20 cellular contexts compared by ENCODE assay signal in genomic region chr13:43758834-43759233, GRCh38. TPM values are rescaled to one million over a fixed set of nuclear protein-coding genes. Genes with fewer than 3 reads are reported as not detected.
DNase-seq lines count a peak whose midpoint lies in the region; ATAC-seq, FAIRE-seq and TF ChIP-seq lines count a peak whose summit lies in the region.
"Had no signal": no experiment of that assay in that cellular context is flagged by ENCODE, and none has a peak within 500 bp of the region (broad histone marks: within the 10 kb centered on the region; RNA-seq: fewer than 3 reads in every experiment).

No MANE protein-coding gene starts in this region.

- H3K4me1 ChIP-seq in GM12878 (ENCODE audit: control insufficient read depth, insufficient read depth, low read length), result no peaks in the 10 kb centered on the region; the same call in 1 of the 2 replicates
- H3K4me1 ChIP-seq: esophagus squamous epithelium had no signal

- peaks cover 1% of the 10 kb centered on the region for H3K4me1 Mint-ChIP-seq in activated CD8-positive, alpha-beta memory T cell treated with anti-CD3 and anti-CD28 coated beads, Interleukin-2, amount 10 ng/mL, durations not matched to agents 7 days and 5 days
- peaks cover 17% of the 10 kb centered on the region for H3K4me1 Mint-ChIP-seq in WTC11
- H3K4me1 Mint-ChIP-seq: activated naive CD8-positive, alpha-beta T cell treated with anti-CD3 and anti-CD28 coated beads, Interleukin-2, amount 10 ng/mL, durations not matched to agents 7 days and 5 days; activated T-helper 17 cell treated with anti-CD3 and anti-CD28 coated beads, Interleukin-2, amount 50 U/mL, for 72 hours had no signal

- SMC1A ChIA-PET in GM12878 (lab: Charles Lee; ENCODE audit: uncharacterized antibody, unreplicated experiment), result no interaction called here

- POLR2A ChIA-PET in GM12878 (lab: Charles Lee) (interaction anchor here (0.6 kb wide), 1 partner anchor 11 kb away, joined by 3 read pairs; no protein-coding TSS in a partner anchor), WTC11 (lab: Charles Lee) (interaction anchor here (0.6 kb wide), 1 partner anchor 558 kb away, joined by 3 read pairs; no protein-coding TSS in a partner anchor)

- TF ChIP-seq RAD21 in GM12878 (IDR thresholded peaks at IDR 0.05; ENCODE audit: insufficient read depth, low read depth, low read length), result no peak

- no peaks in the 10 kb centered on the region for H3K9me3 Mint-ChIP-seq in activated CD8-positive, alpha-beta memory T cell treated with anti-CD3 and anti-CD28 coated beads, Interleukin-2, amount 10 ng/mL, durations not matched to agents 7 days and 5 days (ENCODE audit: low read depth)
- no peaks in the 10 kb centered on the region for H3K9me3 Mint-ChIP-seq in WTC11
- H3K9me3 Mint-ChIP-seq: activated naive CD8-positive, alpha-beta T cell treated with anti-CD3 and anti-CD28 coated beads, Interleukin-2, amount 10 ng/mL, durations not matched to agents 7 days and 5 days; activated T-helper 17 cell treated with anti-CD3 and anti-CD28 coated beads, Interleukin-2, amount 50 U/mL, for 72 hours had no signal

- no peak overlapping the region for H3K4me3 Mint-ChIP-seq in activated CD8-positive, alpha-beta memory T cell treated with anti-CD3 and anti-CD28 coated beads, Interleukin-2, amount 10 ng/mL, durations not matched to agents 7 days and 5 days
- H3K4me3 Mint-ChIP-seq in WTC11, result no peak overlapping the region
- H3K4me3 Mint-ChIP-seq: activated naive CD8-positive, alpha-beta T cell treated with anti-CD3 and anti-CD28 coated beads, Interleukin-2, amount 10 ng/mL, durations not matched to agents 7 days and 5 days; activated T-helper 17 cell treated with anti-CD3 and anti-CD28 coated beads, Interleukin-2, amount 50 U/mL, for 72 hours had no signal

- H3K27ac ChIP-seq in GM12878 (ENCODE audit: control insufficient read depth, insufficient read depth), result no peak overlapping the region
- H3K27ac ChIP-seq: esophagus squamous epithelium, skin epidermis, stomach had no signal

- TF ChIP-seq CTCF in GM12878 (IDR thresholded peaks at IDR 0.05 in 2 of 3, conservative IDR thresholded peaks at IDR 0.05 in 1 of 3; ENCODE audit: control insufficient read depth in 2 of 3, extremely low read depth in 1 of 3, insufficient read depth in 1 of 3, low read depth in 3 of 3, low read length in 3 of 3) (no peak), WTC11 (IDR thresholded peaks at IDR 0.05) (no peak)

- H3K79me2 ChIP-seq in GM12878 (ENCODE audit: control insufficient read depth, insufficient read depth, low read length), result no peaks in the 10 kb centered on the region

- no peak overlapping the region for H3K4me3 ChIP-seq in GM12878
- H3K4me3 ChIP-seq: esophagus squamous epithelium, skin epidermis, stomach had no signal

- H3K27me3 ChIP-seq in GM12878 (replicated peaks in 1 of 2; ENCODE audit: control insufficient read depth in 2 of 2, insufficient read depth in 2 of 2, low read length in 1 of 2), result 0 out of 4 replicates have a peak, but pooled peaks cover 0 to 2% of the 10 kb centered on the region in 2 experiments
- H3K27me3 ChIP-seq: esophagus squamous epithelium, stomach had no signal

- H3K27ac Mint-ChIP-seq in activated CD8-positive, alpha-beta memory T cell treated with anti-CD3 and anti-CD28 coated beads, Interleukin-2, amount 10 ng/mL, durations not matched to agents 7 days and 5 days, result no peak overlapping the region
- H3K27ac Mint-ChIP-seq in WTC11, result no peak overlapping the region
- H3K27ac Mint-ChIP-seq: activated naive CD8-positive, alpha-beta T cell treated with anti-CD3 and anti-CD28 coated beads, Interleukin-2, amount 10 ng/mL, durations not matched to agents 7 days and 5 days; activated T-helper 17 cell treated with anti-CD3 and anti-CD28 coated beads, Interleukin-2, amount 50 U/mL, for 72 hours had no signal

- peak overlapping the region; percentile 7; the same call in 1 of the 2 replicates for H3K4me2 ChIP-seq in GM12878 (ENCODE audit: control insufficient read depth, insufficient read depth)

- peak; percentile 11 for DNase-seq in GM12878 (ENCODE audit: low read depth, low spot score)
- DNase-seq in activated CD8-positive, alpha-beta memory T cell treated with anti-CD3 and anti-CD28 coated beads, Interleukin-2, amount 10 ng/mL, durations not matched to agents 7 days and 5 days, result no peak
- DNase-seq in left lobe of liver (ENCODE audit: low spot score), result no peak
- DNase-seq in WTC11 (ENCODE audit: low spot score), result no peak
- DNase-seq: activated CD4-positive, alpha-beta T cell treated with anti-CD3 and anti-CD28 coated beads for 1 hour; activated naive CD8-positive, alpha-beta T cell treated with anti-CD3 and anti-CD28 coated beads, Interleukin-2, amount 10 ng/mL, durations not matched to agents 7 days and 5 days; DMS79 treated with DMSO at 0.1 percent for 48 hours; effector memory CD4-positive, alpha-beta T cell; esophagus squamous epithelium; NCI-H2029; NCI-H446 treated with DMSO at 0.1 percent for 48 hours; stimulated activated CD4-positive, alpha-beta T cell treated with anti-CD3 and anti-CD28 coated beads, Interleukin-4, amount 100 ng/mL, for 1 hour; stomach; trophoblast cell had no signal

- TF ChIP-seq EP300 in GM12878 (IDR thresholded peaks at IDR 0.05; ENCODE audit: borderline replicate concordance in 1 of 2, control insufficient read depth in 1 of 2, low read depth in 2 of 2, low read length in 2 of 2), result no peak

- no TSS peak for BruUV-seq in GM12878 (replicated peaks; lab: Mats Ljungman, UMichigan)

- no peak overlapping the region for H3K9ac ChIP-seq in GM12878 (ENCODE audit: control insufficient read depth, insufficient read depth, low read length)

- RAD21 ChIA-PET in GM12878 (lab: Charles Lee; ENCODE audit: unreplicated experiment), result interaction anchor here (0.6 to 1.0 kb wide), 5 partner anchors 27 to 201 kb away, joined by 3 read pairs; no protein-coding TSS in a partner anchor

- in situ Hi-C loops in GM12878 (cut with MboI), result no loop called here

- no peaks in the 10 kb centered on the region for H3K36me3 ChIP-seq in GM12878 (ENCODE audit: control insufficient read depth in 2 of 2, insufficient read depth in 2 of 2, low read length in 1 of 2)
- H3K36me3 ChIP-seq: esophagus squamous epithelium, stomach had no signal

- H2AFZ ChIP-seq in GM12878 (ENCODE audit: control insufficient read depth, low read depth, low read length), result peak overlapping the region; percentile 33; the same call in 1 of the 2 replicates

- FAIRE-seq in GM12878 (lab: Jason Lieb, UNC), result no peak

- WGBS in GM12878 (ENCODE audit: insufficient coverage, insufficient replicate concordance, low lambda C conversion rate, missing lambda C conversion rate), result 6% methylated on average over 1 of the region's 1 CpG

- TF ChIP-seq POLR2A in GM12878 (IDR thresholded peaks at IDR 0.05; ENCODE audit: low read depth, low read length), result no peak

- ATAC-seq in GM18520 (IDR thresholded peaks at IDR 0.05; ENCODE audit: unreplicated experiment) (peak; percentile 51), GM19452 (IDR thresholded peaks at IDR 0.05; ENCODE audit: unreplicated experiment) (peak; percentile 39), HG02852 (IDR thresholded peaks at IDR 0.05; ENCODE audit: unreplicated experiment) (peak; percentile 71), GM12878 (peak; percentile 80), left lobe of liver (no peak), HG03521 (IDR thresholded peaks at IDR 0.05; ENCODE audit: unreplicated experiment) (no peak), WTC11 (no peak)
- no peak for ATAC-seq in activated CD8-positive, alpha-beta memory T cell treated with anti-CD3 and anti-CD28 coated beads, Interleukin-2, amount 10 ng/mL, durations not matched to agents 7 days and 5 days
- ATAC-seq: activated T-helper 17 cell treated with anti-CD3 and anti-CD28 coated beads, Interleukin-2, amount 50 U/mL, for 72 hours had no signal

- H4K20me1 ChIP-seq in GM12878 (ENCODE audit: control insufficient read depth, insufficient read depth), result no peaks in the 10 kb centered on the region

- peaks cover 25% of the 10 kb centered on the region for H3K27me3 Mint-ChIP-seq in activated CD8-positive, alpha-beta memory T cell treated with anti-CD3 and anti-CD28 coated beads, Interleukin-2, amount 10 ng/mL, durations not matched to agents 7 days and 5 days
- H3K27me3 Mint-ChIP-seq in WTC11 (ENCODE audit: low read depth), result no peaks in the 10 kb centered on the region

- intact Hi-C loops in GM12878 (cut with micrococcal nuclease; ENCODE audit: unreplicated experiment), result no loop called here

- H3K36me3 Mint-ChIP-seq in activated CD8-positive, alpha-beta memory T cell treated with anti-CD3 and anti-CD28 coated beads, Interleukin-2, amount 10 ng/mL, durations not matched to agents 7 days and 5 days, result no peaks in the 10 kb centered on the region
- H3K36me3 Mint-ChIP-seq in WTC11, result no peaks in the 10 kb centered on the region
- H3K36me3 Mint-ChIP-seq: activated naive CD8-positive, alpha-beta T cell treated with anti-CD3 and anti-CD28 coated beads, Interleukin-2, amount 10 ng/mL, durations not matched to agents 7 days and 5 days had no signal

- no peaks in the 10 kb centered on the region for H3K9me3 ChIP-seq in GM12878 (replicated peaks; ENCODE audit: control insufficient read depth, insufficient read depth, low read length)
- H3K9me3 ChIP-seq: esophagus squamous epithelium, stomach had no signal

- CTCF ChIA-PET in GM12878 (lab: Yijun Ruan, JAX), result interaction anchor here (0.7 to 0.9 kb wide), 2 partner anchors 10 to 824 kb away, joined by 3 to 4 read pairs; no protein-coding TSS in a partner anchor
- CTCF ChIA-PET in activated CD8-positive, alpha-beta memory T cell treated with anti-CD3 and anti-CD28 coated beads, Interleukin-2, amount 10 ng/mL, durations not matched to agents 7 days and 5 days (lab: Charles Lee), result no interaction called here
- CTCF ChIA-PET in WTC11 (lab: Charles Lee), result no interaction called here

RNA-seq across cellular contexts. Expression of gene ENOX1, which starts 27.9 kb away (rescaled TPM):
- total RNA-seq in GM12878 (2013; cell fraction: nucleolus; rRNA removed), result 0.39 and 1.4 TPM in 2 replicates
- total RNA-seq in GM12878 (2014; rRNA removed), result 0.11 and 0.98 TPM in 2 replicates
- total RNA-seq in GM12878 (2014; rRNA removed; fragmentation: Illumina TruSeq; extraction: Trizol), result 0.18 and 0.23 TPM in 2 replicates
- total RNA-seq in GM12878 (2021), result 0.11 and 0.13 TPM in 2 replicates
- polyA plus RNA-seq in GM12878 (2011; ENCODE audit: low read depth), result not detected
- polyA plus RNA-seq in GM12878 (2011; rRNA removed), result 0.16 and 0.20 TPM in 2 replicates
- 0.12 and 0.20 TPM in 2 replicates for polyA plus RNA-seq in GM12878 (2011; cell fraction: cytosol; rRNA removed)
- polyA plus RNA-seq in GM12878 (2011; cell fraction: nucleus; rRNA removed), result 0.06 and 0.13 TPM in 2 replicates
- 0.04 and 0.17 TPM in 2 replicates for polyA plus RNA-seq in GM12878 (2012)
- polyA plus RNA-seq in GM12878 (2014; fragmentation: Illumina TruSeq; extraction: Trizol), result 0.18 and 0.21 TPM in 2 replicates
- polyA plus RNA-seq in GM12878 (2014; fragmentation: Nextera tagmentation; extraction: Ambion mirVana), result under 1 TPM; 0.11 to 0.26 TPM
- polyA plus RNA-seq in GM12878 (2014; rRNA removed), result 0.14 and 0.19 TPM in 2 replicates
- under 1 TPM; 0.11 to 0.13 TPM for polyA plus RNA-seq in GM12878 (2016; fragmentation: Nextera tagmentation; extraction: Ambion mirVana)
- 0.10 TPM in 1 of 2 replicates, not detected in the other for polyA minus RNA-seq in GM12878 (2011; rRNA and poly(A)+ RNA removed)
- polyA minus RNA-seq in GM12878 (2011; cell fraction: cytosol; rRNA and poly(A)+ RNA removed), result 0.31 TPM in 1 of 2 replicates, not detected in the other
- polyA minus RNA-seq in GM12878 (2011; cell fraction: nucleus; rRNA and poly(A)+ RNA removed), result 0.12 and 0.38 TPM in 2 replicates
- 1 to 10 TPM in 1 of 2 experiments, not detected in 1; 2.4 TPM for total RNA-seq in activated CD8-positive, alpha-beta memory T cell treated with anti-CD3 and anti-CD28 coated beads, Interleukin-2, amount 10 ng/mL, durations not matched to agents 7 days and 5 days
- total RNA-seq in left lobe of liver, result 0.18 TPM
- total RNA-seq in WTC11 (2021), result 0.09 to 0.26 TPM (median 0.16 TPM) in 3 replicates
- total RNA-seq: activated naive CD8-positive, alpha-beta T cell treated with anti-CD3 and anti-CD28 coated beads, Interleukin-2, amount 10 ng/mL, durations not matched to agents 7 days and 5 days had no signal

Comparison
In these comparisons a context has a peak if more than half of its experiments do, and no peak if none do; other contexts are left out.
1. ATAC-seq: peak in GM18520 (single experiment), GM19452 (single experiment), HG02852 (single experiment) and GM12878 (single experiment); none in activated CD8-positive, alpha-beta memory T cell treated with anti-CD3 and anti-CD28 coated beads, Interleukin-2, amount 10 ng/mL, durations not matched to agents 7 days and 5 days (single experiment), left lobe of liver (single experiment), HG03521 (single experiment) and WTC11 (single experiment).